Comparison of ENCODE assay signal across 1 cellular context in genomic region chr4:139176299-139177048, GRCh38.
TF ChIP-seq lines count a peak whose summit lies in the region.

No MANE protein-coding gene starts in this region.

TF ChIP-seq in HepG2, 621 proteins besides CTCF, POLR2A, EP300 and RAD21 (continued from another document and continues in another):
- TF ChIP-seq AHDC1 (CRISPR knock-in tag; IDR thresholded peaks at IDR 0.05; ENCODE audit: borderline replicate concordance) (no peak), SSRP1 (CRISPR knock-in tag; IDR thresholded peaks at IDR 0.05) (no peak; the same call in 1 of the 2 replicates), ZBTB49 (CRISPR knock-in tag; IDR thresholded peaks at IDR 0.05; ENCODE audit: borderline replicate concordance) (no peak), TCF7L2 (IDR thresholded peaks at IDR 0.05; ENCODE audit: low read depth, low read length) (no peak), NONO (IDR thresholded peaks at IDR 0.05) (no peak), NONO (CRISPR knock-in tag; conservative IDR thresholded peaks at IDR 0.05) (no peak; the same call in 1 of the 2 replicates), ELF3 (CRISPR knock-in tag; IDR thresholded peaks at IDR 0.05) (no peak; the same call in 1 of the 2 replicates), GMEB2 (CRISPR knock-in tag; IDR thresholded peaks at IDR 0.05; ENCODE audit: low read depth) (no peak), HHEX (CRISPR knock-in tag; IDR thresholded peaks at IDR 0.05) (no peak), ZBTB33 (CRISPR knock-in tag; IDR thresholded peaks at IDR 0.05) (peak; percentile 9; the same call in 1 of the 2 replicates), ZFYVE20 (CRISPR knock-in tag; IDR thresholded peaks at IDR 0.05; ENCODE audit: borderline replicate concordance, low read depth) (no peak), TIGD3 (CRISPR knock-in tag; IDR thresholded peaks at IDR 0.05; ENCODE audit: borderline replicate concordance) (no peak), ZNF567 (CRISPR knock-in tag; IDR thresholded peaks at IDR 0.05; ENCODE audit: borderline replicate concordance) (no peak), ZNF704 (CRISPR knock-in tag; IDR thresholded peaks at IDR 0.05; ENCODE audit: borderline replicate concordance) (no peak; the same call in 1 of the 2 replicates), DR1 (CRISPR knock-in tag; IDR thresholded peaks at IDR 0.05) (no peak), ZNF670 (CRISPR knock-in tag; IDR thresholded peaks at IDR 0.05; ENCODE audit: borderline replicate concordance) (no peak), RELA (CRISPR knock-in tag; IDR thresholded peaks at IDR 0.05) (0 out of 2 replicates have a peak, but pooled peaks have one; percentile 22), IRF1 (CRISPR knock-in tag; IDR thresholded peaks at IDR 0.05; ENCODE audit: low read depth) (no peak), ZNF331 (CRISPR knock-in tag; IDR thresholded peaks at IDR 0.05) (no peak), ATRX (CRISPR knock-in tag; IDR thresholded peaks at IDR 0.05; ENCODE audit: borderline replicate concordance) (no peak), YEATS4 (CRISPR knock-in tag; IDR thresholded peaks at IDR 0.05; ENCODE audit: borderline replicate concordance) (peak; percentile 65), ZNF496 (CRISPR knock-in tag; IDR thresholded peaks at IDR 0.05; ENCODE audit: insufficient replicate concordance) (no peak), TAF15 (IDR thresholded peaks at IDR 0.05; ENCODE audit: low read depth, low read length, poor library complexity, severe bottlenecking) (no peak), ARHGAP35 (CRISPR knock-in tag; IDR thresholded peaks at IDR 0.05; ENCODE audit: borderline replicate concordance) (0 out of 2 replicates have a peak, but pooled peaks have one; percentile 37), MTF1 (CRISPR knock-in tag; IDR thresholded peaks at IDR 0.05) (no peak), ZNF800 (CRISPR knock-in tag; IDR thresholded peaks at IDR 0.05) (peak; percentile 76), ARID5B (CRISPR knock-in tag; IDR thresholded peaks at IDR 0.05) (0 out of 2 replicates have a peak, but pooled peaks have one; percentile 63), DBP (CRISPR knock-in tag; IDR thresholded peaks at IDR 0.05; ENCODE audit: not compliant biosample characterization) (no peak), HIVEP1 (CRISPR knock-in tag; IDR thresholded peaks at IDR 0.05) (peak; percentile 88), ZNF616 (CRISPR knock-in tag; IDR thresholded peaks at IDR 0.05; ENCODE audit: low read depth) (no peak), ZNF788 (CRISPR knock-in tag; IDR thresholded peaks at IDR 0.05; ENCODE audit: borderline replicate concordance) (peak; percentile 66; the same call in 1 of the 2 replicates), NR2F2 (IDR thresholded peaks at IDR 0.05; ENCODE audit: borderline replicate concordance, low read depth) (no peak), ZNF256 (CRISPR knock-in tag; conservative IDR thresholded peaks at IDR 0.05) (no peak), BHLHE40 (IDR thresholded peaks at IDR 0.05; ENCODE audit: low read length) (no peak), ZNF501 (CRISPR knock-in tag; IDR thresholded peaks at IDR 0.05) (no peak; the same call in 1 of the 2 replicates)
